8 cellular contexts compared by ENCODE assay signal in the genomic region with DNA sequence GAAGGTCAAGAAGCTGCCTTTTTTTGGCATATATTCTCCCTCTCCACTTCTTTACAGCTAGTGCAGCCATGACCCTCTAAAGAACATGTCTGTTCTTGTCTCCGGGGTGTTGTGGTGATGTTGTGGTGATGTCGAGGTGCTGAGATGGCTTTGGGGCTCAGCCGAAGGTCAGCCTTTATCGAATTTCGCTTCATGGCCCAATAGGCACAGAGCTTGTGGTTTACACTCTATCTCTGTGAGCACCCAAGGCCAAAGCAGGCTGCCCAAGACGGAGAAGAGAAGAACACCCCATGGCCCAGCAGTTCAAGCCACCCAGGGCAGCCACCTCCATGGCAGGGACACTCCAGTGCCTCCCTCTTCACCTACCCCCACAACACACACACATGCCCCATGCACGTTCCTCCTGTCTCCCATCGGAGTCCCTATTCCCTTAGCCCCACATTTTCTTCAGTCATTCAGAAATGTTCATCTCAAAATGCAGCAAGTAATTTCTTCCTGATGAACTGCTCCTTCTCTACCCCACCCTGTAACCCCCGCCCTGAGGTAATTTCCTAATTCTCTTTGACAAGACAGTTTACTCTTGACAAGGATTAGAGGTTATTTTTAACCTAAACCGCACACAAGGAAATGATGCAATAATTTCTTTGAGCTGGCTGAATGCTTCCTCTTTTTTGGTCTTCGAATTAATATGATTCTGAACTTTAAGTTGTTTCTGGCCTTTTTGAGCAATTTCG. TPM values are rescaled to one million over a fixed set of nuclear protein-coding genes. Genes with fewer than 3 reads are reported as not detected.
DNase-seq lines count a peak whose midpoint lies in the region; ATAC-seq, FAIRE-seq and TF ChIP-seq lines count a peak whose summit lies in the region.

No MANE protein-coding gene starts in this region.

- peaks cover 32% of the 10 kb centered on the region for H3K4me1 Mint-ChIP-seq in activated T-helper 2 cell treated with anti-CD3 and anti-CD28 coated beads, Interferon-gamma antibody, Interleukin-2, Interleukin-4, amounts not matched to agents 10 μg/mL and 5 μg/mL and 100 μg/mL, durations not matched to agents 14 hours and 24 hours and 36 hours (ENCODE audit: low read depth)

- H3K4me3 ChIP-seq in HL-60 (replicated peaks; ENCODE audit: insufficient read depth, low read length) (no peak overlapping the region), small intestine (ENCODE audit: low read depth in 1 of 2, low read length in 2 of 2) (no peak overlapping the region)

- no peaks in the 10 kb centered on the region for H3K9me3 Mint-ChIP-seq in activated T-helper 2 cell treated with anti-CD3 and anti-CD28 coated beads, Interferon-gamma antibody, Interleukin-2, Interleukin-4, amounts not matched to agents 10 μg/mL and 5 μg/mL and 100 μg/mL, durations not matched to agents 14 hours and 24 hours and 36 hours

- no peak overlapping the region for H3K27ac Mint-ChIP-seq in activated T-helper 2 cell treated with anti-CD3 and anti-CD28 coated beads, Interferon-gamma antibody, Interleukin-2, Interleukin-4, amounts not matched to agents 10 μg/mL and 5 μg/mL and 100 μg/mL, durations not matched to agents 14 hours and 24 hours and 36 hours

- intact Hi-C loops in activated T-helper 2 cell treated with anti-CD3 and anti-CD28 coated beads, Interferon-gamma antibody, Interleukin-2, Interleukin-4, amounts not matched to agents 10 μg/mL and 5 μg/mL and 100 μg/mL, durations not matched to agents 14 hours and 24 hours and 36 hours (cut with micrococcal nuclease): no loop called here

- no peak for TF ChIP-seq CTCF in HL-60 (IDR thresholded peaks at IDR 0.05; ENCODE audit: insufficient read depth, low read length)

- no peak for FAIRE-seq in small intestine (lab: Jason Lieb, UNC)

- peaks cover 60% of the 10 kb centered on the region for H3K27me3 Mint-ChIP-seq in activated T-helper 2 cell treated with anti-CD3 and anti-CD28 coated beads, Interferon-gamma antibody, Interleukin-2, Interleukin-4, amounts not matched to agents 10 μg/mL and 5 μg/mL and 100 μg/mL, durations not matched to agents 14 hours and 24 hours and 36 hours (ENCODE audit: low read depth)

- H3K4me1 ChIP-seq in small intestine (ENCODE audit: control insufficient read depth in 2 of 2, insufficient read depth in 1 of 2, low read depth in 1 of 2, low read length in 1 of 2): no peaks in the 10 kb centered on the region

- WGBS in small intestine, 3 donors: 73 to 78% (median 74%) methylated on average over 11 to 12 of the region's 12 CpGs

- no peaks in the 10 kb centered on the region for H3K36me3 ChIP-seq in small intestine (ENCODE audit: control insufficient read depth in 2 of 2, insufficient read depth in 2 of 2, low read length in 2 of 2)

- ATAC-seq in GM18498 (IDR thresholded peaks at IDR 0.05; ENCODE audit: unreplicated experiment): peak; percentile 90
- ATAC-seq in GM21515 (IDR thresholded peaks at IDR 0.05; ENCODE audit: unreplicated experiment): peak; percentile 59

- peaks cover 3% of the 10 kb centered on the region for H3K36me3 Mint-ChIP-seq in activated T-helper 2 cell treated with anti-CD3 and anti-CD28 coated beads, Interferon-gamma antibody, Interleukin-2, Interleukin-4, amounts not matched to agents 10 μg/mL and 5 μg/mL and 100 μg/mL, durations not matched to agents 14 hours and 24 hours and 36 hours (ENCODE audit: low read depth)

- H3K9me3 ChIP-seq in small intestine (ENCODE audit: control insufficient read depth, low read depth): no peaks in the 10 kb centered on the region

- H3K27me3 ChIP-seq in HL-60 (ENCODE audit: insufficient read depth, poor library complexity, severe bottlenecking): no peaks in the 10 kb centered on the region
- H3K27me3 ChIP-seq in small intestine (ENCODE audit: control insufficient read depth in 2 of 2, insufficient read depth in 2 of 2, low read length in 2 of 2): no peaks in the 10 kb centered on the region

- DNase-seq in HL-60 (ENCODE audit: low read depth in 1 of 2, low spot score in 1 of 2) (peak; percentile 89 to 94), small intestine (peak; percentile 20), epidermal melanocyte (ENCODE audit: insufficient read length, low spot score) (no peak), hippocampal formation (lab: John Stamatoyannopoulos, UW) (no peak), mesenteric fat pad (ENCODE audit: low spot score) (no peak)
- no peak for DNase-seq in activated T-helper 2 cell treated with anti-CD3 and anti-CD28 coated beads, Interferon-gamma antibody, Interleukin-2, Interleukin-4, amounts not matched to agents 10 μg/mL and 5 μg/mL and 100 μg/mL, durations not matched to agents 14 hours and 24 hours and 36 hours (ENCODE audit: low spot score)

- H3K27ac ChIP-seq in HL-60 (replicated peaks): peak overlapping the region; percentile 78
- no peak overlapping the region for H3K27ac ChIP-seq in small intestine (ENCODE audit: low read depth in 1 of 2, low read length in 1 of 2)

- peak overlapping the region; percentile 30 for H3K4me3 Mint-ChIP-seq in activated T-helper 2 cell treated with anti-CD3 and anti-CD28 coated beads, Interferon-gamma antibody, Interleukin-2, Interleukin-4, amounts not matched to agents 10 μg/mL and 5 μg/mL and 100 μg/mL, durations not matched to agents 14 hours and 24 hours and 36 hours (ENCODE audit: low read depth)

RNA-seq across cellular contexts. Expression of a gene that starts 18.6 kb away (rescaled TPM):
- not detected in 2 replicates for total RNA-seq in activated T-helper 2 cell treated with anti-CD3 and anti-CD28 coated beads, Interferon-gamma antibody, Interleukin-2, Interleukin-4, amounts not matched to agents 10 μg/mL and 5 μg/mL and 100 μg/mL, durations not matched to agents 14 hours and 24 hours and 36 hours
- under 1 TPM in 2 of 3 donors, not detected in 1; 0.54 to 0.84 TPM for polyA plus RNA-seq in small intestine
- total RNA-seq in mesenteric fat pad: 14.1 TPM

Comparison
In these comparisons a context has a peak if more than half of its experiments do, and no peak if none do; other contexts are left out.
1. DNase-seq: peak in HL-60 (2 of 2) and small intestine (single experiment); none in activated T-helper 2 cell treated with anti-CD3 and anti-CD28 coated beads, Interferon-gamma antibody, Interleukin-2, Interleukin-4, amounts not matched to agents 10 μg/mL and 5 μg/mL and 100 μg/mL, durations not matched to agents 14 hours and 24 hours and 36 hours (single experiment), epidermal melanocyte (single experiment), hippocampal formation (0 of 2) and mesenteric fat pad (single experiment).
2. RNA of a gene that starts 18.6 kb away (total RNA-seq): 14.1 TPM in mesenteric fat pad (single experiment); not detected in activated T-helper 2 cell treated with anti-CD3 and anti-CD28 coated beads, Interferon-gamma antibody, Interleukin-2, Interleukin-4, amounts not matched to agents 10 μg/mL and 5 μg/mL and 100 μg/mL, durations not matched to agents 14 hours and 24 hours and 36 hours; every median in the first group is over 10 times any median in the second.